In genomic region chr7:8379264-8379663, GRCh38 we compare ENCODE assay signal across 16 cellular contexts. TPM values are rescaled to one million over a fixed set of nuclear protein-coding genes. Genes with fewer than 3 reads are reported as not detected.
DNase-seq lines count a peak whose midpoint lies in the region; ATAC-seq lines count a peak whose summit lies in the region.
"Had no signal": no experiment of that assay in that cellular context is flagged by ENCODE, and none has a peak within 500 bp of the region (broad histone marks: within the 10 kb centered on the region; RNA-seq: fewer than 3 reads in every experiment).

No MANE protein-coding gene starts in this region.

- H3K9me3 Mint-ChIP-seq in stimulated activated effector memory CD8-positive, alpha-beta T cell treated with anti-CD3 and anti-CD28 coated beads, Interleukin-12 subunit alpha, Interleukin-12 subunit beta, amount 100 ng/mL, for 72 hours, result peaks cover 8% of the 10 kb centered on the region

- H3K27ac Mint-ChIP-seq in stimulated activated effector memory CD8-positive, alpha-beta T cell treated with anti-CD3 and anti-CD28 coated beads, Interleukin-12 subunit alpha, Interleukin-12 subunit beta, amount 100 ng/mL, for 72 hours, result no peak overlapping the region
- H3K27ac Mint-ChIP-seq: activated B cell treated with CpG ODN at 0.5 μM for 24 hours had no signal

- no peak overlapping the region for H3K4me3 Mint-ChIP-seq in stimulated activated effector memory CD8-positive, alpha-beta T cell treated with anti-CD3 and anti-CD28 coated beads, Interleukin-12 subunit alpha, Interleukin-12 subunit beta, amount 100 ng/mL, for 72 hours
- H3K4me3 Mint-ChIP-seq: activated B cell treated with CpG ODN at 0.5 μM for 24 hours had no signal

- ATAC-seq in stimulated activated effector memory CD8-positive, alpha-beta T cell treated with anti-CD3 and anti-CD28 coated beads, Interleukin-12 subunit alpha, Interleukin-12 subunit beta, amount 100 ng/mL, for 72 hours, result no peak
- ATAC-seq in left colon, result no peak
- no peak for ATAC-seq in GM21390 (IDR thresholded peaks at IDR 0.05; ENCODE audit: unreplicated experiment)

- DNase-seq in COR-L47 (lab: John Stamatoyannopoulos, UW), result peak; percentile 97
- DNase-seq in NCI-H1694 treated with DMSO at 0.1 percent for 48 hours (lab: John Stamatoyannopoulos, UW), result peak; percentile 94
- peak; percentile 80 for DNase-seq in NCI-H774 (lab: John Stamatoyannopoulos, UW)
- peak; percentile 80 for DNase-seq in midbrain (lab: John Stamatoyannopoulos, UW)
- DNase-seq in activated CD8-positive, alpha-beta memory T cell treated with anti-CD3 and anti-CD28 coated beads, Interleukin-2, amount 50 U/mL, for 48 hours, result no peak
- no peak for DNase-seq in stimulated activated effector memory CD8-positive, alpha-beta T cell treated with anti-CD3 and anti-CD28 coated beads, Interleukin-12 subunit alpha, Interleukin-12 subunit beta, amount 100 ng/mL, for 72 hours (ENCODE audit: low spot score in 2 of 2)
- no peak for DNase-seq in left colon
- DNase-seq: activated B cell treated with CpG ODN at 0.5 μM for 24 hours, esophagus squamous epithelium, SW 1271 had no signal

- intact Hi-C loops in left colon (cut with DNase I, micrococcal nuclease), result no loop called here

- no peaks in the 10 kb centered on the region for H3K4me1 Mint-ChIP-seq in stimulated activated effector memory CD8-positive, alpha-beta T cell treated with anti-CD3 and anti-CD28 coated beads, Interleukin-12 subunit alpha, Interleukin-12 subunit beta, amount 100 ng/mL, for 72 hours
- H3K4me1 Mint-ChIP-seq: activated B cell treated with CpG ODN at 0.5 μM for 24 hours had no signal

- H3K36me3 Mint-ChIP-seq in stimulated activated effector memory CD8-positive, alpha-beta T cell treated with anti-CD3 and anti-CD28 coated beads, Interleukin-12 subunit alpha, Interleukin-12 subunit beta, amount 100 ng/mL, for 72 hours, result no peaks in the 10 kb centered on the region

RNA-seq across cellular contexts. Expression of gene NXPH1, which starts 54.1 kb away (rescaled TPM):
- total RNA-seq in left colon, result not detected
- total RNA-seq: activated B cell treated with CpG ODN at 0.5 μM for 24 hours, esophagus squamous epithelium, HT1080, lung microvascular endothelial cell, MCF 10A, OCI-LY7, tibial nerve had no signal

Comparison
In these comparisons a context has a peak if more than half of its experiments do, and no peak if none do; other contexts are left out.
1. DNase-seq: peak in COR-L47 (single experiment), NCI-H1694 treated with DMSO at 0.1 percent for 48 hours (single experiment), NCI-H774 (single experiment) and midbrain (single experiment); none in activated CD8-positive, alpha-beta memory T cell treated with anti-CD3 and anti-CD28 coated beads, Interleukin-2, amount 50 U/mL, for 48 hours (single experiment), stimulated activated effector memory CD8-positive, alpha-beta T cell treated with anti-CD3 and anti-CD28 coated beads, Interleukin-12 subunit alpha, Interleukin-12 subunit beta, amount 100 ng/mL, for 72 hours (0 of 2) and left colon (0 of 2).